ENCODE assay signal across 8 cellular contexts in genomic region chr2:191014653-191015020, GRCh38. TPM values are rescaled to one million over a fixed set of nuclear protein-coding genes. Genes with fewer than 3 reads are reported as not detected.
A peak's percentile ranks its signal among the peaks of the same experiment; 100 is the strongest.
DNase-seq lines count a peak whose midpoint lies in the region; ATAC-seq and TF ChIP-seq lines count a peak whose summit lies in the region.

No MANE protein-coding gene starts in this region.

- H3K4me1 Mint-ChIP-seq in activated CD8-positive, alpha-beta memory T cell treated with anti-CD3 and anti-CD28 coated beads, Interleukin-2, amount 10 ng/mL, durations not matched to agents 7 days and 5 days, result peaks cover 42% of the 10 kb centered on the region

- H3K27me3 Mint-ChIP-seq in activated CD8-positive, alpha-beta memory T cell treated with anti-CD3 and anti-CD28 coated beads, Interleukin-2, amount 10 ng/mL, durations not matched to agents 7 days and 5 days, result no peaks in the 10 kb centered on the region

- peak overlapping the region; percentile 80 to 91 (median 82) for H3K4me3 ChIP-seq in Peyer's patch
- peak overlapping the region; percentile 95 for H3K4me3 ChIP-seq in iPS-11a (ENCODE audit: low read depth, low read length)
- peak overlapping the region; percentile 73 for H3K4me3 ChIP-seq in tibial artery

- intact Hi-C loops in tibial artery (cut with DNase I; ENCODE audit: low total_unique reads), result loop anchor here (5.0 kb wide), 1 partner anchor 162 kb away; no protein-coding TSS in a partner anchor

- H3K9me3 ChIP-seq in Peyer's patch, result no peaks in the 10 kb centered on the region
- H3K9me3 ChIP-seq in tibial artery, result no peaks in the 10 kb centered on the region

- H3K9me3 Mint-ChIP-seq in activated CD8-positive, alpha-beta memory T cell treated with anti-CD3 and anti-CD28 coated beads, Interleukin-2, amount 10 ng/mL, durations not matched to agents 7 days and 5 days (ENCODE audit: low read depth), result no peaks in the 10 kb centered on the region

- TF ChIP-seq POLR2A in Peyer's patch (IDR thresholded peaks at IDR 0.05), result no peak

- H3K27ac Mint-ChIP-seq in activated CD8-positive, alpha-beta memory T cell treated with anti-CD3 and anti-CD28 coated beads, Interleukin-2, amount 10 ng/mL, durations not matched to agents 7 days and 5 days, result no peak overlapping the region

- H3K4me3 Mint-ChIP-seq in activated CD8-positive, alpha-beta memory T cell treated with anti-CD3 and anti-CD28 coated beads, Interleukin-2, amount 10 ng/mL, durations not matched to agents 7 days and 5 days, result no peak overlapping the region

- peak overlapping the region; percentile 87 to 97 (median 94) for H3K27ac ChIP-seq in Peyer's patch
- peak overlapping the region; percentile 83 to 87 for H3K27ac ChIP-seq in tibial artery

- DNase-seq in activated CD8-positive, alpha-beta memory T cell treated with anti-CD3 and anti-CD28 coated beads, Interleukin-2, amount 10 ng/mL, durations not matched to agents 7 days and 5 days, result no peak
- DNase-seq in activated CD8-positive, alpha-beta memory T cell treated with anti-CD3 and anti-CD28 coated beads, Interleukin-2, amount 50 U/mL, for 4 hours, result no peak
- no peak for DNase-seq in Peyer's patch
- DNase-seq in tibial artery, result no peak
- no peak for DNase-seq in DMS114 treated with DMSO at 0.1 percent for 48 hours (lab: John Stamatoyannopoulos, UW; ENCODE audit: unreplicated experiment)
- DNase-seq in HUDEP-2 (lab: John Stamatoyannopoulos, UW; ENCODE audit: unreplicated experiment in 76 of 76), result no peak
- no peak for DNase-seq in activated CD8-positive, alpha-beta memory T cell treated with anti-CD3 and anti-CD28 coated beads, Interleukin-2, amount 50 U/mL, for 48 hours

- H3K27me3 ChIP-seq in Peyer's patch (no peaks in the 10 kb centered on the region), tibial artery (no peaks in the 10 kb centered on the region)

- CTCF ChIA-PET in activated CD8-positive, alpha-beta memory T cell treated with anti-CD3 and anti-CD28 coated beads, Interleukin-2, amount 10 ng/mL, durations not matched to agents 7 days and 5 days (lab: Charles Lee), result interaction anchor here (0.8 to 1.2 kb wide), 6 partner anchors 8 to 164 kb away, joined by 3 to 9 read pairs (median 4); no protein-coding TSS in a partner anchor

- peaks cover 18% of the 10 kb centered on the region for H3K36me3 Mint-ChIP-seq in activated CD8-positive, alpha-beta memory T cell treated with anti-CD3 and anti-CD28 coated beads, Interleukin-2, amount 10 ng/mL, durations not matched to agents 7 days and 5 days

- H3K4me1 ChIP-seq in Peyer's patch, result peaks cover 0 to 25% (median 8%) of the 10 kb centered on the region in 4 donors
- H3K4me1 ChIP-seq in tibial artery, result peaks cover 0 to 34% (median 16%) of the 10 kb centered on the region in 4 donors

- ATAC-seq in activated CD8-positive, alpha-beta memory T cell treated with anti-CD3 and anti-CD28 coated beads, Interleukin-2, amount 10 ng/mL, durations not matched to agents 7 days and 5 days, result peak; percentile 14

- no peaks in the 10 kb centered on the region for H3K36me3 ChIP-seq in Peyer's patch
- peaks cover 0 to 3% (median 0%) of the 10 kb centered on the region in 3 donors for H3K36me3 ChIP-seq in tibial artery

- TF ChIP-seq CTCF in Peyer's patch (IDR thresholded peaks at IDR 0.05) (no peak), tibial artery (IDR thresholded peaks at IDR 0.05) (no peak)

RNA-seq across cellular contexts. Expression of gene STAT1, which starts 0.7 kb away (rescaled TPM):
- 100 to 1,000 TPM; 385 to 515 TPM for total RNA-seq in activated CD8-positive, alpha-beta memory T cell treated with anti-CD3 and anti-CD28 coated beads, Interleukin-2, amount 10 ng/mL, durations not matched to agents 7 days and 5 days
- total RNA-seq in Peyer's patch, result 100 to 1,000 TPM in 1 of 4 donors, 10 to 100 TPM in 3; 46.5 to 108 (median 67.2) TPM
